In the genomic region with DNA sequence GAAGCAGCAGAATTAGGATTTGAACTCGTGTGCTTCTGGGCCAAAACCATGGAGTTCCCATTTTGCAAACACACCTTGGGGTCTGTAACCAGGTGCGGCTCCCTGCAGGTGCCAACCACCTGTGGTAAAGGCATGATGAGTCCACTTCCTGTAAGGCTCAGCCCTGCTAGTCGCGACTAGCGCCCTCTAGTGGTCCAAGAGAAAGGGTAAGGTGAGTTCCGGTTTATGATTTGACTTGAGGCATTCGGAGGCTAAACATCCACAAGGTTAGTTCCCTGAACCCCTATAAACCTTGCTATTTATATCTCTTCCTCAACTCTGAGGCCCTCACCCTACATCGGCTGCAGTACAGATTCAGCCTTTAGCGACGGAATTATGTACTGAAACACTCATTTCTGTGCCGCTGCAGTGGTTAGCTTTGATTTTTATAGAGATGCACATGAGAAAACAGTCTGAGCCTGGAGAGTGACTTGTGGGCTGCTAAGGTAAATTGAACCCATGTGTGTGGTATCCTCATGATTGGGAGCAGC, we compare ENCODE assay signal across 8 cellular contexts.
DNase-seq lines count a peak whose midpoint lies in the region; ATAC-seq and TF ChIP-seq lines count a peak whose summit lies in the region.

No MANE protein-coding gene starts in this region.

- no peak overlapping the region for H3K27ac Mint-ChIP-seq in activated CD4-positive, alpha-beta T cell treated with anti-CD3 and anti-CD28 coated beads, Interleukin-2, amount 10 ng/mL, durations not matched to agents 7 days and 5 days
- H3K27ac Mint-ChIP-seq in effector memory CD8-positive, alpha-beta T cell, result no peak overlapping the region
- H3K27ac Mint-ChIP-seq in natural killer cell treated with Interleukin-12 subunit alpha and Interleukin-12 subunit beta and Interleukin-15 and Interleukin-18, amount 100 ng/mL, for 72 hours, result no peak overlapping the region

- DNase-seq in activated gamma-delta T cell treated with Interleukin-2 at 50 U/mL for 16 hours (peak; percentile 72), activated gamma-delta T cell (lab: John Stamatoyannopoulos, UW) (no peak), NCI-H146 treated with DMSO at 0.1 percent for 48 hours (lab: John Stamatoyannopoulos, UW; ENCODE audit: unreplicated experiment) (peak; percentile 69), tibial nerve (ENCODE audit: low spot score in 2 of 2) (peak in 1 of 2 donors; percentile 25)
- DNase-seq in activated CD4-positive, alpha-beta T cell treated with anti-CD3 and anti-CD28 coated beads, Interleukin-2, amount 10 ng/mL, durations not matched to agents 7 days and 5 days, result peak; percentile 79
- DNase-seq in effector memory CD8-positive, alpha-beta T cell, result peak; percentile 72 to 81 (median 74)
- peak; percentile 80 for DNase-seq in natural killer cell treated with Interleukin-12 subunit alpha and Interleukin-12 subunit beta and Interleukin-15 and Interleukin-18, amount 100 ng/mL, for 72 hours (ENCODE audit: low spot score)

- H3K36me3 Mint-ChIP-seq in activated CD4-positive, alpha-beta T cell treated with anti-CD3 and anti-CD28 coated beads, Interleukin-2, amount 10 ng/mL, durations not matched to agents 7 days and 5 days (ENCODE audit: low read depth), result no peaks in the 10 kb centered on the region
- H3K36me3 Mint-ChIP-seq in effector memory CD8-positive, alpha-beta T cell (ENCODE audit: insufficient read depth), result peaks cover 6% of the 10 kb centered on the region
- no peaks in the 10 kb centered on the region for H3K36me3 Mint-ChIP-seq in natural killer cell treated with Interleukin-12 subunit alpha and Interleukin-12 subunit beta and Interleukin-15 and Interleukin-18, amount 100 ng/mL, for 72 hours

- ATAC-seq in HG02840 (IDR thresholded peaks at IDR 0.05; ENCODE audit: low FRiP score, unreplicated experiment), result peak; percentile 69
- peak; percentile 100 for ATAC-seq in effector memory CD8-positive, alpha-beta T cell (replicated peaks)
- ATAC-seq in natural killer cell treated with Interleukin-12 subunit alpha and Interleukin-12 subunit beta and Interleukin-15 and Interleukin-18, amount 100 ng/mL, for 72 hours, result peak; percentile 80 to 85

- H3K4me1 ChIP-seq in tibial nerve, result peaks cover 0 to 9% (median 0%) of the 10 kb centered on the region in 4 donors

- CTCF ChIA-PET in activated CD4-positive, alpha-beta T cell treated with anti-CD3 and anti-CD28 coated beads, Interleukin-2, amount 10 ng/mL, durations not matched to agents 7 days and 5 days (lab: Charles Lee), result no interaction called here

- H3K9me3 ChIP-seq in tibial nerve, result no peaks in the 10 kb centered on the region

- H3K4me3 ChIP-seq in tibial nerve, result no peak overlapping the region

- peak in 3 of 5 experiments; percentile 23 to 39 (median 27) for TF ChIP-seq CTCF in tibial nerve (IDR thresholded peaks at IDR 0.05)

- no peak overlapping the region for H3K27ac ChIP-seq in tibial nerve

- H3K9me3 Mint-ChIP-seq in activated CD4-positive, alpha-beta T cell treated with anti-CD3 and anti-CD28 coated beads, Interleukin-2, amount 10 ng/mL, durations not matched to agents 7 days and 5 days, result no peaks in the 10 kb centered on the region
- H3K9me3 Mint-ChIP-seq in effector memory CD8-positive, alpha-beta T cell, result no peaks in the 10 kb centered on the region
- H3K9me3 Mint-ChIP-seq in natural killer cell treated with Interleukin-12 subunit alpha and Interleukin-12 subunit beta and Interleukin-15 and Interleukin-18, amount 100 ng/mL, for 72 hours, result no peaks in the 10 kb centered on the region

- POLR2A ChIA-PET in activated CD4-positive, alpha-beta T cell treated with anti-CD3 and anti-CD28 coated beads, Interleukin-2, amount 10 ng/mL, durations not matched to agents 7 days and 5 days (lab: Charles Lee), result interaction anchor here (0.7 kb wide), 1 partner anchor 174 kb away, joined by 5 read pairs; no protein-coding TSS in a partner anchor

- no peaks in the 10 kb centered on the region for H3K27me3 Mint-ChIP-seq in activated CD4-positive, alpha-beta T cell treated with anti-CD3 and anti-CD28 coated beads, Interleukin-2, amount 10 ng/mL, durations not matched to agents 7 days and 5 days
- no peaks in the 10 kb centered on the region for H3K27me3 Mint-ChIP-seq in effector memory CD8-positive, alpha-beta T cell
- H3K27me3 Mint-ChIP-seq in natural killer cell treated with Interleukin-12 subunit alpha and Interleukin-12 subunit beta and Interleukin-15 and Interleukin-18, amount 100 ng/mL, for 72 hours, result no peaks in the 10 kb centered on the region

- H3K4me3 Mint-ChIP-seq in activated CD4-positive, alpha-beta T cell treated with anti-CD3 and anti-CD28 coated beads, Interleukin-2, amount 10 ng/mL, durations not matched to agents 7 days and 5 days, result no peak overlapping the region
- no peak overlapping the region for H3K4me3 Mint-ChIP-seq in effector memory CD8-positive, alpha-beta T cell
- no peak overlapping the region for H3K4me3 Mint-ChIP-seq in natural killer cell treated with Interleukin-12 subunit alpha and Interleukin-12 subunit beta and Interleukin-15 and Interleukin-18, amount 100 ng/mL, for 72 hours

- WGBS in tibial nerve, 2 donors, result 51 to 69% methylated on average over 11 of the region's 11 CpGs

- H3K27me3 ChIP-seq in tibial nerve, result no peaks in the 10 kb centered on the region

- H3K36me3 ChIP-seq in tibial nerve, result no peaks in the 10 kb centered on the region

- peaks cover 6% of the 10 kb centered on the region for H3K4me1 Mint-ChIP-seq in activated CD4-positive, alpha-beta T cell treated with anti-CD3 and anti-CD28 coated beads, Interleukin-2, amount 10 ng/mL, durations not matched to agents 7 days and 5 days
- H3K4me1 Mint-ChIP-seq in effector memory CD8-positive, alpha-beta T cell (ENCODE audit: low read depth in 2 of 2), result peaks cover 14% of the 10 kb centered on the region in 2 donors
- peaks cover 9 to 14% of the 10 kb centered on the region in 2 donors for H3K4me1 Mint-ChIP-seq in natural killer cell treated with Interleukin-12 subunit alpha and Interleukin-12 subunit beta and Interleukin-15 and Interleukin-18, amount 100 ng/mL, for 72 hours (ENCODE audit: low read depth in 2 of 2)

- TF ChIP-seq EP300 in tibial nerve (IDR thresholded peaks at IDR 0.05), result no peak

- no peak for TF ChIP-seq POLR2A in tibial nerve (IDR thresholded peaks at IDR 0.05)
